In genomic region chr2:40535891-40536290, GRCh38 we compare ENCODE assay signal across 30 cellular contexts.
"Had no signal": no experiment of that assay in that cellular context is flagged by ENCODE, and none has a peak within 500 bp of the region (broad histone marks: within the 10 kb centered on the region; RNA-seq: fewer than 3 reads in every experiment).

No MANE protein-coding gene starts in this region.

- H3K36me3 Mint-ChIP-seq: stimulated activated effector memory CD8-positive, alpha-beta T cell treated with anti-CD3 and anti-CD28 coated beads, Interleukin-12 subunit alpha, Interleukin-12 subunit beta, amount 100 ng/mL, for 72 hours; type B pancreatic cell; WTC11 had no signal

- H3K4me3 Mint-ChIP-seq: activated CD4-positive, alpha-beta memory T cell treated with anti-CD3 and anti-CD28 coated beads, Interleukin-2, amount 10 ng/mL, durations not matched to agents 7 days and 5 days; activated CD4-positive, alpha-beta T cell treated with anti-CD3 and anti-CD28 coated beads, Interleukin-2, amount 10 ng/mL, durations not matched to agents 7 days and 5 days; activated T-cell treated with anti-CD3 and anti-CD28 coated beads, Interleukin-2, amount 50 U/mL, for 4 hours; activated T-helper 17 cell treated with anti-CD3 and anti-CD28 coated beads, Interleukin-2, amount 50 U/mL, for 72 hours; nephron; stimulated activated effector memory CD8-positive, alpha-beta T cell treated with anti-CD3 and anti-CD28 coated beads, Interleukin-12 subunit alpha, Interleukin-12 subunit beta, amount 100 ng/mL, for 72 hours; stimulated activated naive CD8-positive, alpha-beta T cell treated with anti-CD3 and anti-CD28 coated beads, Interleukin-15, Interleukin-2, amounts not matched to agents 100 ng/mL and 50 ng/mL, for 24 hours; type B pancreatic cell; WTC11 had no signal

- H3K9ac ChIP-seq: parathyroid adenoma had no signal

- H3K27ac ChIP-seq: brain microvascular endothelial cell, parathyroid adenoma, psoas muscle, sigmoid colon, uterus had no signal

- ATAC-seq: activated T-cell treated with anti-CD3 and anti-CD28 coated beads, Interleukin-2, amount 50 U/mL, for 4 hours; activated T-helper 17 cell treated with anti-CD3 and anti-CD28 coated beads, Interleukin-2, amount 50 U/mL, for 72 hours; esophagus mucosa; left cardiac atrium; psoas muscle; stimulated activated effector memory CD8-positive, alpha-beta T cell treated with anti-CD3 and anti-CD28 coated beads, Interleukin-12 subunit alpha, Interleukin-12 subunit beta, amount 100 ng/mL, for 72 hours; WTC11 had no signal

- H3K36me3 ChIP-seq: brain microvascular endothelial cell, sigmoid colon, uterus had no signal

- H3K9me3 ChIP-seq: psoas muscle, sigmoid colon, uterus had no signal

- H3K27me3 ChIP-seq: brain microvascular endothelial cell, sigmoid colon, uterus had no signal

- H3K9me3 Mint-ChIP-seq: activated CD4-positive, alpha-beta T cell treated with anti-CD3 and anti-CD28 coated beads, Interleukin-2, amount 10 ng/mL, durations not matched to agents 7 days and 5 days; activated T-cell treated with anti-CD3 and anti-CD28 coated beads, Interleukin-2, amount 50 U/mL, for 4 hours; nephron; stimulated activated naive CD8-positive, alpha-beta T cell treated with anti-CD3 and anti-CD28 coated beads, Interleukin-15, Interleukin-2, amounts not matched to agents 100 ng/mL and 50 ng/mL, for 24 hours; type B pancreatic cell; WTC11 had no signal

- H3K4me1 ChIP-seq: parathyroid adenoma, psoas muscle, sigmoid colon, uterus had no signal

- H3K4me1 Mint-ChIP-seq: activated CD4-positive, alpha-beta memory T cell treated with anti-CD3 and anti-CD28 coated beads, Interleukin-2, amount 10 ng/mL, durations not matched to agents 7 days and 5 days; activated T-helper 17 cell treated with anti-CD3 and anti-CD28 coated beads, Interleukin-2, amount 50 U/mL, for 72 hours; stimulated activated effector memory CD8-positive, alpha-beta T cell treated with anti-CD3 and anti-CD28 coated beads, Interleukin-12 subunit alpha, Interleukin-12 subunit beta, amount 100 ng/mL, for 72 hours; WTC11 had no signal

- DNase-seq: activated CD4-positive, alpha-beta memory T cell treated with anti-CD3 and anti-CD28 coated beads, Interleukin-2, amount 10 ng/mL, durations not matched to agents 7 days and 5 days; activated CD4-positive, alpha-beta T cell treated with anti-CD3 and anti-CD28 coated beads for 1 hour; activated CD4-positive, alpha-beta T cell treated with anti-CD3 and anti-CD28 coated beads, Interleukin-2, amount 10 ng/mL, durations not matched to agents 7 days and 5 days; activated CD8-positive, alpha-beta memory T cell treated with anti-CD3 and anti-CD28 coated beads, Interleukin-2, amount 50 U/mL, for 48 hours; activated gamma-delta T cell treated with Interleukin-2 at 50 U/mL for 16 hours; activated naive CD4-positive, alpha-beta T cell treated with anti-CD3 and anti-CD28 coated beads, Interleukin-2, amount 50 U/mL, for 16 hours; activated T-cell treated with anti-CD3 and anti-CD28 coated beads, Interleukin-2, amount 50 U/mL, for 4 hours; amniotic stem cell; brain microvascular endothelial cell; caudate nucleus; cortex of kidney; foreskin fibroblast; head of caudate nucleus; hippocampal formation; left cardiac atrium; mammary epithelial cell; occipital lobe; psoas muscle; sigmoid colon; small intestine; stimulated activated CD4-positive, alpha-beta T cell treated with anti-CD3 and anti-CD28 coated beads, Interleukin-4, amount 100 ng/mL, for 24 hours; uterus had no signal

- H3K27ac Mint-ChIP-seq: activated CD4-positive, alpha-beta memory T cell treated with anti-CD3 and anti-CD28 coated beads, Interleukin-2, amount 10 ng/mL, durations not matched to agents 7 days and 5 days; activated CD4-positive, alpha-beta T cell treated with anti-CD3 and anti-CD28 coated beads, Interleukin-2, amount 10 ng/mL, durations not matched to agents 7 days and 5 days; activated T-helper 17 cell treated with anti-CD3 and anti-CD28 coated beads, Interleukin-2, amount 50 U/mL, for 72 hours; nephron; stimulated activated effector memory CD8-positive, alpha-beta T cell treated with anti-CD3 and anti-CD28 coated beads, Interleukin-12 subunit alpha, Interleukin-12 subunit beta, amount 100 ng/mL, for 72 hours; stimulated activated naive CD8-positive, alpha-beta T cell treated with anti-CD3 and anti-CD28 coated beads, Interleukin-15, Interleukin-2, amounts not matched to agents 100 ng/mL and 50 ng/mL, for 24 hours; type B pancreatic cell; WTC11 had no signal

- H3K4me3 ChIP-seq: psoas muscle, sigmoid colon, uterus had no signal

- H3K27me3 Mint-ChIP-seq: activated CD4-positive, alpha-beta memory T cell treated with anti-CD3 and anti-CD28 coated beads, Interleukin-2, amount 10 ng/mL, durations not matched to agents 7 days and 5 days; activated CD4-positive, alpha-beta T cell treated with anti-CD3 and anti-CD28 coated beads, Interleukin-2, amount 10 ng/mL, durations not matched to agents 7 days and 5 days; activated T-helper 17 cell treated with anti-CD3 and anti-CD28 coated beads, Interleukin-2, amount 50 U/mL, for 72 hours; stimulated activated naive CD8-positive, alpha-beta T cell treated with anti-CD3 and anti-CD28 coated beads, Interleukin-15, Interleukin-2, amounts not matched to agents 100 ng/mL and 50 ng/mL, for 24 hours had no signal
